Comparison of ENCODE assay signal across 13 cellular contexts in the genomic region with DNA sequence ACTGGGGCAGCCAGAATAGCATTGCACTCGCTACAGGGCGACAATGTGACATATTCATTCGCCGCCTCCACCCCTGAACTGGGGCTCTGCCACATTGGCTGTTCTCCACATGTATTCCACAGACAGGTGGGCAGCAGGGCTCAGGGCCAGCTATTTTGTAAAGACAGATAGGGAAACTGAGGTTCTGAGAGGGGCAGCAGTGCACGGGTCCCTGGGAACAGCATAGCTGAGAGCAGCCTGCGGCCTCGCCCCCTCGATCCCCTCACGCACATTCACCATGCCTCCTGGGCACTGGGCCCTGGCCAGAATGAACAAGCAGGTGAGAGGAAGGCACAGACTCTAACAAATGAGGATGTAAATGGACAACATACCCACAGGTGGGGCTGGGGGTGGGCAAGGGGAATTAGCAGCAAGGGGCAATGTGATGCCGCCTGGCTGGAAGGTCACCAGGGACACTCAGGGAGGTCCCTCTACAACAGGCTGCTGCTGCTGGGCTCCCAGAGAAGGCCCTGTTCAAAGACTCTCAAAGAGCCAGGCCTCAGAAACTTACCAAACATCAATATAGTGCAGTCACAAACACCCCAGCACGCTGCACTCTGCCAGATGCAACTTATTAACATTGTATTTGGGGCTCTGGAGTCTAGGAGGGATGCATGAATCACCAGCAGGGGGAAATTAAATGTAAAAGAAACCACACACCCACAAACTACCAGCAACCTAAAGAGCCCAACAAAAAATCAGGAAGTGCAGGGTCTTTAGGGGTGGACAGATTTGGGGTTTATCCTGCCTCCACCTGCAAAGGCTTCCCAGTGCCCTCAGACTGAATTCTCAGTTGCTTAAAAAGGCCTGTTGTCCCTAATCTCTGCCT.
A peak's percentile ranks its signal among the peaks of the same experiment; 100 is the strongest.
DNase-seq lines count a peak whose midpoint lies in the region; ATAC-seq and TF ChIP-seq lines count a peak whose summit lies in the region.
"Had no signal": no experiment of that assay in that cellular context is flagged by ENCODE, and none has a peak within 500 bp of the region (broad histone marks: within the 10 kb centered on the region; RNA-seq: fewer than 3 reads in every experiment).

No MANE protein-coding gene starts in this region.

- in situ Hi-C loops in mammary epithelial cell (cut with MboI; ENCODE audit: low sequenced_read_pairs in 2 of 2) = loop anchor here in 1 of 2 donors (10.0 kb wide), 1 partner anchor 181 kb away; the partner anchor contains the start of gene ARHGEF3

- H3K9me3 Mint-ChIP-seq in activated T-cell treated with anti-CD3 and anti-CD28 coated beads, Interleukin-2, amount 50 U/mL, for 4 hours = no peaks in the 10 kb centered on the region

- H3K9ac ChIP-seq in HUES48 (ENCODE audit: low read depth, low read length) (no peak overlapping the region), mammary epithelial cell (ENCODE audit: insufficient read depth, low read length) (no peak overlapping the region)

- 86% methylated on average over 7 of the region's 11 CpGs for WGBS in mammary epithelial cell (ENCODE audit: low coverage, missing lambda C conversion rate)

- H3K4me3 ChIP-seq in BE2C (ENCODE audit: low read depth, low read length) (no peak overlapping the region), HUES48 (ENCODE audit: low read depth, low read length) (no peak overlapping the region), mammary epithelial cell (replicated peaks in 1 of 3; ENCODE audit: insufficient read depth in 1 of 3, low read depth in 2 of 3, low read length in 3 of 3) (no peak overlapping the region)
- H3K4me3 ChIP-seq: HAP-1, sigmoid colon, SJCRH30 had no signal

- no peaks in the 10 kb centered on the region for H3K36me3 ChIP-seq in BE2C
- H3K36me3 ChIP-seq in HUES48 (ENCODE audit: control insufficient read depth, insufficient read depth, low read length) = no peaks in the 10 kb centered on the region
- no peaks in the 10 kb centered on the region for H3K36me3 ChIP-seq in mammary epithelial cell (ENCODE audit: insufficient read depth, low read length)
- H3K36me3 ChIP-seq: HAP-1, sigmoid colon had no signal

- H4K20me1 ChIP-seq in mammary epithelial cell (ENCODE audit: insufficient read depth, low read length) = no peaks in the 10 kb centered on the region

- DNase-seq in BE2C (peak; percentile 40), islet precursor cell (peak; percentile 49), mammary epithelial cell (no peak)
- DNase-seq in activated T-cell treated with anti-CD3 and anti-CD28 coated beads, Interleukin-2, amount 50 U/mL, for 4 hours = peak; percentile 20
- DNase-seq: DMS153, NCI-H2081 treated with DMSO at 0.1 percent for 48 hours, sigmoid colon, SJCRH30 had no signal

- CTCF ChIA-PET in mammary epithelial cell (lab: Charles Lee; ENCODE audit: low non-redundant PET) = no interaction called here

- no peak overlapping the region for H3K4me2 ChIP-seq in mammary epithelial cell (ENCODE audit: insufficient read depth, low read depth, low read length)

- intact Hi-C loops in mammary epithelial cell (cut with micrococcal nuclease) = loop anchor here (5.0 to 10.0 kb wide), 2 partner anchors 431 to 643 kb away; partner anchors contain the start of gene CCDC66

- no TSS peak for BruUV-seq in mammary epithelial cell (replicated peaks; lab: Mats Ljungman, UMichigan)

- peaks cover 13% of the 10 kb centered on the region for H3K27me3 Mint-ChIP-seq in activated T-cell treated with anti-CD3 and anti-CD28 coated beads, Interleukin-2, amount 50 U/mL, for 4 hours (ENCODE audit: low read depth)

- TF ChIP-seq CTCF in BE2C (IDR thresholded peaks at IDR 0.05; ENCODE audit: low read depth, low read length) = peak; percentile 19; the same call in 1 of the 2 replicates
- no peak for TF ChIP-seq CTCF in mammary epithelial cell (conservative IDR thresholded peaks at IDR 0.05 in 1 of 2, IDR thresholded peaks at IDR 0.05 in 1 of 2; ENCODE audit: extremely low read depth in 1 of 2, insufficient read depth in 1 of 2, low read depth in 1 of 2, low read length in 2 of 2)

- no peaks in the 10 kb centered on the region for H3K27me3 ChIP-seq in BE2C
- no peaks in the 10 kb centered on the region for H3K27me3 ChIP-seq in HUES48 (ENCODE audit: control insufficient read depth, insufficient read depth, low read length)
- no peaks in the 10 kb centered on the region for H3K27me3 ChIP-seq in mammary epithelial cell (ENCODE audit: insufficient read depth, low read length)
- H3K27me3 ChIP-seq: sigmoid colon, SJCRH30 had no signal

- dilution Hi-C loops in mammary epithelial cell (cut with HindIII; ENCODE audit: low sequenced_read_pairs) = no loop called here

- no peaks in the 10 kb centered on the region for H3K79me2 ChIP-seq in mammary epithelial cell (ENCODE audit: insufficient read depth, low read length)

- H2AFZ ChIP-seq in mammary epithelial cell (ENCODE audit: low read depth, low read length) = no peak overlapping the region

- no peaks in the 10 kb centered on the region for H3K36me3 Mint-ChIP-seq in activated T-cell treated with anti-CD3 and anti-CD28 coated beads, Interleukin-2, amount 50 U/mL, for 4 hours (ENCODE audit: insufficient read depth)

- H3K4me1 ChIP-seq in BE2C (peaks cover 17% of the 10 kb centered on the region), HUES48 (ENCODE audit: control insufficient read depth, insufficient read depth, low read length) (peaks cover 9% of the 10 kb centered on the region; the same call in 1 of the 2 replicates), mammary epithelial cell (ENCODE audit: insufficient read depth, low read length) (peaks cover 11% of the 10 kb centered on the region)
- H3K4me1 ChIP-seq: HAP-1 had no signal

- peaks cover 24% of the 10 kb centered on the region for H3K4me1 Mint-ChIP-seq in activated T-cell treated with anti-CD3 and anti-CD28 coated beads, Interleukin-2, amount 50 U/mL, for 4 hours (ENCODE audit: low read depth)

- peak; percentile 46 to 64 for ATAC-seq in activated T-cell treated with anti-CD3 and anti-CD28 coated beads, Interleukin-2, amount 50 U/mL, for 4 hours
- no peak for ATAC-seq in HG03097 (IDR thresholded peaks at IDR 0.05; ENCODE audit: low FRiP score, unreplicated experiment)
- ATAC-seq in HG02678 (IDR thresholded peaks at IDR 0.05; ENCODE audit: unreplicated experiment) = no peak
- no peak for ATAC-seq in GM18498 (IDR thresholded peaks at IDR 0.05; ENCODE audit: unreplicated experiment)

- H3K27ac ChIP-seq in HUES48 (ENCODE audit: low read depth, low read length) (peak overlapping the region; percentile 48), mammary epithelial cell (ENCODE audit: insufficient read depth, low read depth, low read length) (no peak overlapping the region)
- H3K27ac ChIP-seq: sigmoid colon, SJCRH30 had no signal

- H3K4me3 Mint-ChIP-seq in activated T-cell treated with anti-CD3 and anti-CD28 coated beads, Interleukin-2, amount 50 U/mL, for 4 hours = no peak overlapping the region

- no peaks in the 10 kb centered on the region for H3K9me3 ChIP-seq in BE2C
- H3K9me3 ChIP-seq in HUES48 (ENCODE audit: control insufficient read depth, insufficient read depth, low read length) = no peaks in the 10 kb centered on the region
- no peaks in the 10 kb centered on the region for H3K9me3 ChIP-seq in mammary epithelial cell (replicated peaks; ENCODE audit: insufficient read depth, low read length)
- H3K9me3 ChIP-seq: HAP-1, sigmoid colon, SJCRH30 had no signal

Comparison
In these comparisons a context has a peak if more than half of its experiments do, and no peak if none do; other contexts are left out.
1. ATAC-seq: peak in activated T-cell treated with anti-CD3 and anti-CD28 coated beads, Interleukin-2, amount 50 U/mL, for 4 hours (2 of 2); none in HG03097 (single experiment), HG02678 (single experiment) and GM18498 (single experiment).